Comparison of ENCODE assay signal across 15 cellular contexts in the genomic region with DNA sequence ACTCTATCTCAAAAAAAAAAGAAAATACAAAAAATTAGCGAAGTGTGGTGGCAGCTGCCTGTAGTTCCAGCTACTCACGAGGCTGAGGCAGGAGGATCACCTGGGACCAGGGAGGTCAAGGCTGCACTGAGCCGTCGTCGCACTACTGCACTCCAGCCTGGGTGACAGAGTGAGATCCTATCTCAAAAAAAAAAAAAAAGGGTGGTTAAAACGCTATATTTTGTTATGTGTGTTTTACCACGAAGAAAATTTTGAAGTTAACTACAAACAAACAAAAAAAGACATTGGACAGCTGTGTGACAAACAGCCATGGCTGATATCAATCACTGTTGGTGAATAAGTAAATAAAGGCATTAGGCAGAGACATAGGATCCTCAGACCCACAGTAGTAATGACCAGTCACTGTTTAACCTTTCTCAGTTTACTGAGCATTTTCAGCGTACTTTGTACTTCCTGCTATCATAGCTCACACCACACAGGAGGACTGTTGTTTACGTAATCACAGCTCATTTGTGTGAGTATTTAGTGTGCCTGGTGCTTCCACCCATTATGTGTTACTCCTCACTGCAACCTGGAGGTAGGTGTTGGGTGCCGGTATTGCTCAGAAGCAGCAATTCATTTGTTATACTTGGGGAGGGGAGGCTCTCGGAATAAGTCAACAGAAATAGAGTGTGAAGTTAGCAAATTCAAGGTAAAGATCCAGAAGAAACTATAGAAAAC. TPM values are rescaled to one million over a fixed set of nuclear protein-coding genes. Genes with fewer than 3 reads are reported as not detected.
A peak's percentile ranks its signal among the peaks of the same experiment; 100 is the strongest.
DNase-seq lines count a peak whose midpoint lies in the region; ATAC-seq and TF ChIP-seq lines count a peak whose summit lies in the region.
"Had no signal": no experiment of that assay in that cellular context is flagged by ENCODE, and none has a peak within 500 bp of the region (broad histone marks: within the 10 kb centered on the region; RNA-seq: fewer than 3 reads in every experiment).

No MANE protein-coding gene starts in this region.

- POLR2A ChIA-PET in WTC11 (lab: Charles Lee): no interaction called here

- H3K4me1 Mint-ChIP-seq in WTC11 (no peaks in the 10 kb centered on the region), glutamatergic neuron (ENCODE audit: low read depth, unreplicated experiment) (no peaks in the 10 kb centered on the region)
- H3K4me1 Mint-ChIP-seq: stimulated activated effector memory CD8-positive, alpha-beta T cell treated with anti-CD3 and anti-CD28 coated beads, Interleukin-12 subunit alpha, Interleukin-12 subunit beta, amount 100 ng/mL, for 72 hours had no signal

- DNase-seq in COR-L47 (lab: John Stamatoyannopoulos, UW) (peak; percentile 2), NCI-H146 (lab: John Stamatoyannopoulos, UW) (peak; percentile 73), WTC11 (ENCODE audit: low spot score) (no peak), right lobe of liver (peak in 1 of 3 donors; percentile 67), heart left ventricle (no peak), glutamatergic neuron (no peak), cerebellar cortex (ENCODE audit: low spot score) (no peak)
- DNase-seq: activated CD4-positive, alpha-beta T cell treated with anti-CD3 and anti-CD28 coated beads, Interleukin-2, amount 50 U/mL, for 4 hours; EL; NCI-H1930; T-helper 17 cell had no signal

- peak overlapping the region; percentile 79 to 93 (median 87) for H3K27ac ChIP-seq in right lobe of liver
- no peak overlapping the region for H3K27ac ChIP-seq in heart left ventricle
- H3K27ac ChIP-seq: PC-9 had no signal

- H3K36me3 Mint-ChIP-seq in WTC11 (no peaks in the 10 kb centered on the region), glutamatergic neuron (ENCODE audit: unreplicated experiment) (no peaks in the 10 kb centered on the region)
- H3K36me3 Mint-ChIP-seq: mesothelial cell of epicardium; stimulated activated effector memory CD8-positive, alpha-beta T cell treated with anti-CD3 and anti-CD28 coated beads, Interleukin-12 subunit alpha, Interleukin-12 subunit beta, amount 100 ng/mL, for 72 hours had no signal

- H3K9me3 ChIP-seq in right lobe of liver (no peaks in the 10 kb centered on the region), heart left ventricle (no peaks in the 10 kb centered on the region)

- CTCF ChIA-PET in WTC11 (lab: Charles Lee): no interaction called here

- H3K4me3 ChIP-seq in right lobe of liver (peak overlapping the region in 1 of 3 donors; percentile 2), heart left ventricle (no peak overlapping the region)
- H3K4me3 ChIP-seq: PC-9 had no signal

- H3K9me3 Mint-ChIP-seq in WTC11 (no peaks in the 10 kb centered on the region), glutamatergic neuron (ENCODE audit: unreplicated experiment) (no peaks in the 10 kb centered on the region)
- H3K9me3 Mint-ChIP-seq: mesothelial cell of epicardium; stimulated activated effector memory CD8-positive, alpha-beta T cell treated with anti-CD3 and anti-CD28 coated beads, Interleukin-12 subunit alpha, Interleukin-12 subunit beta, amount 100 ng/mL, for 72 hours had no signal

- ATAC-seq in WTC11: no peak
- peak; percentile 70 to 85 (median 80) for ATAC-seq in right lobe of liver
- ATAC-seq in heart left ventricle: no peak
- no peak for ATAC-seq in GM21515 (IDR thresholded peaks at IDR 0.05; ENCODE audit: unreplicated experiment)
- ATAC-seq: stimulated activated effector memory CD8-positive, alpha-beta T cell treated with anti-CD3 and anti-CD28 coated beads, Interleukin-12 subunit alpha, Interleukin-12 subunit beta, amount 100 ng/mL, for 72 hours; T-helper 17 cell had no signal

- no peak overlapping the region for H3K27ac Mint-ChIP-seq in WTC11
- H3K27ac Mint-ChIP-seq in glutamatergic neuron (ENCODE audit: unreplicated experiment): no peak overlapping the region
- H3K27ac Mint-ChIP-seq: mesothelial cell of epicardium; stimulated activated effector memory CD8-positive, alpha-beta T cell treated with anti-CD3 and anti-CD28 coated beads, Interleukin-12 subunit alpha, Interleukin-12 subunit beta, amount 100 ng/mL, for 72 hours; T-helper 17 cell had no signal

- H3K4me1 ChIP-seq in right lobe of liver (peaks cover 0 to 39% (median 9%) of the 10 kb centered on the region in 4 donors), heart left ventricle (peaks cover 0 to 3% (median 0%) of the 10 kb centered on the region in 12 donors)

- intact Hi-C loops in right lobe of liver (cut with DNase I): no loop called here
- intact Hi-C loops in heart left ventricle (cut with DNase I): no loop called here

- TF ChIP-seq CTCF in WTC11 (IDR thresholded peaks at IDR 0.05): no peak
- TF ChIP-seq CTCF in right lobe of liver (IDR thresholded peaks at IDR 0.05): peak in 1 of 4 donors; percentile 23
- TF ChIP-seq CTCF in heart left ventricle (IDR thresholded peaks at IDR 0.05): no peak
- TF ChIP-seq CTCF in glutamatergic neuron (IDR thresholded peaks at IDR 0.05; ENCODE audit: partially characterized antibody, unreplicated experiment): no peak

- no peaks in the 10 kb centered on the region for H3K27me3 ChIP-seq in right lobe of liver
- H3K27me3 ChIP-seq in heart left ventricle: no peaks in the 10 kb centered on the region

- peak; percentile 94 for TF ChIP-seq POLR2A in right lobe of liver (IDR thresholded peaks at IDR 0.05)
- TF ChIP-seq POLR2A in heart left ventricle (IDR thresholded peaks at IDR 0.05): no peak

- H3K4me3 Mint-ChIP-seq in WTC11 (no peak overlapping the region), glutamatergic neuron (ENCODE audit: unreplicated experiment) (no peak overlapping the region)
- H3K4me3 Mint-ChIP-seq: mesothelial cell of epicardium; stimulated activated effector memory CD8-positive, alpha-beta T cell treated with anti-CD3 and anti-CD28 coated beads, Interleukin-12 subunit alpha, Interleukin-12 subunit beta, amount 100 ng/mL, for 72 hours; T-helper 17 cell had no signal

- no peaks in the 10 kb centered on the region for H3K36me3 ChIP-seq in right lobe of liver
- no peaks in the 10 kb centered on the region for H3K36me3 ChIP-seq in heart left ventricle

- 20% methylated on average over 11 of the region's 11 CpGs for WGBS in right lobe of liver (ENCODE audit: insufficient coverage, low coverage, low lambda C conversion rate, missing lambda C conversion rate)
- 82 to 91% (median 86%) methylated on average over 11 of the region's 11 CpGs for WGBS in heart left ventricle, 4 donors

- no peaks in the 10 kb centered on the region; the same call in 1 of the 2 replicates for H3K27me3 Mint-ChIP-seq in WTC11 (ENCODE audit: low read depth)
- H3K27me3 Mint-ChIP-seq in glutamatergic neuron (ENCODE audit: unreplicated experiment): peaks cover 1% of the 10 kb centered on the region

TF ChIP-seq in WTC11, 78 proteins besides CTCF, POLR2A, EP300 and RAD21:
- peak; percentile 73; the same call in 1 of the 2 replicates for TF ChIP-seq GABPB1 (CRISPR knock-in tag; IDR thresholded peaks at IDR 0.05)
- TF ChIP-seq EMX1 (CRISPR knock-in tag; IDR thresholded peaks at IDR 0.05): no peak

RNA-seq across cellular contexts. Expression of gene COPRS, which starts 55.4 kb away (rescaled TPM):
- total RNA-seq in WTC11 (2021): 37.5 to 41.2 TPM (median 39.1 TPM) in 3 replicates
- total RNA-seq in right lobe of liver: 10 to 100 TPM; 17.1 to 49.4 (median 24.0) TPM
- 100 to 1,000 TPM in 1 of 9 donors, 10 to 100 TPM in 8; 39.9 to 104 (median 51.6) TPM for total RNA-seq in heart left ventricle
- 10 to 100 TPM; 70.2 to 82.5 TPM for polyA plus RNA-seq in heart left ventricle
- total RNA-seq in glutamatergic neuron (ENCODE audit: unreplicated experiment): 13.7 TPM

Comparison
In these comparisons a context has a peak if more than half of its experiments do, and no peak if none do; other contexts are left out.
1. DNase-seq: peak in COR-L47 (single experiment) and NCI-H146 (single experiment); none in WTC11 (single experiment), heart left ventricle (0 of 5), glutamatergic neuron (single experiment) and cerebellar cortex (single experiment).
2. ATAC-seq: peak in right lobe of liver (4 of 4); none in WTC11 (single experiment), heart left ventricle (0 of 4) and GM21515 (single experiment).
3. H3K27ac ChIP-seq: peak in right lobe of liver (3 of 3); none in heart left ventricle (0 of 12).